Comparison of ENCODE assay signal across 16 cellular contexts in the genomic region with DNA sequence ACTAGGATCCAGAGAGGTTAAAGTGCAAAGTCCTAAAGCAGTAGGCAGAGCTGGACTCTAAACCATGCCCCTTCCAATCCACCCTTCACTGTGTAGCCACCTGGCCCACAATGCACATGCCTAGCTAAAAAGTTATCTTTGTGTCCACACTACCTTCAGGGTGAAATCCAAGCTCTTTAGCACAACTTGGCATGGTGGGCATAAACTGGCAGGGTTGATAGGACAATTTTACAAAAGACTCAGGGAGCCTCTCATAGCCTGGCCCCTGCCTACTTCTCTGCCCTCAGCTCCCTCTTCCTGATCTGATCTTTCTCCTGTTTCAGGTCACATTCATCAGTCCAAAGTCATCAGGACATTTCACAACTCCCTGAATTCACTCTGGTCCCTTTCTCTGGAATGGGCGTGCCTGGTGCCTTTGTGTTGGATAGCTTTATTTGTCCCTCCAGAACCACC.
DNase-seq lines count a peak whose midpoint lies in the region; ATAC-seq, FAIRE-seq and TF ChIP-seq lines count a peak whose summit lies in the region.
"Had no signal": no experiment of that assay in that cellular context is flagged by ENCODE, and none has a peak within 500 bp of the region (broad histone marks: within the 10 kb centered on the region; RNA-seq: fewer than 3 reads in every experiment).

No MANE protein-coding gene starts in this region.

- H4K5ac ChIP-seq in H9 (ENCODE audit: insufficient read length, low read depth, low read length) = no peak overlapping the region
- peak overlapping the region; percentile 60 for H4K5ac ChIP-seq in H1 (ENCODE audit: insufficient read length, low read depth, low read length)

- H3K4me2 ChIP-seq in H9 (ENCODE audit: insufficient read depth, insufficient read length, low read length) (no peak overlapping the region), H1 (ENCODE audit: insufficient read depth in 1 of 2, low read depth in 2 of 2, low read length in 2 of 2) (peak overlapping the region; percentile 57 to 70; a peak in 1 of 4 replicates)
- H3K4me2 ChIP-seq: BLaER1 had no signal

- H3K56ac ChIP-seq in H9 (ENCODE audit: insufficient read length, low read depth, low read length) (no peak overlapping the region), H1 (replicated peaks; ENCODE audit: insufficient read length, low read depth, low read length) (no peak overlapping the region)

- peak overlapping the region; percentile 16 for H2BK12ac ChIP-seq in H9 (ENCODE audit: insufficient read length, low read depth, low read length)
- H2BK12ac ChIP-seq in H1 (ENCODE audit: low read depth, low read length) = peak overlapping the region; percentile 72

- peak overlapping the region; percentile 80 to 95 (median 88) for H3K27ac Mint-ChIP-seq in H9
- H3K27ac Mint-ChIP-seq in stimulated activated naive CD8-positive, alpha-beta T cell treated with anti-CD3 and anti-CD28 coated beads, Interleukin-15, amount 100 ng/mL, for 72 hours = peak overlapping the region in 1 of 2 donors; percentile 79
- H3K27ac Mint-ChIP-seq: CD4-positive, CD25-positive, alpha-beta regulatory T cell; HFFc6 had no signal

- no peak overlapping the region for H2AK5ac ChIP-seq in H9 (ENCODE audit: insufficient read length, low read length)
- no peak overlapping the region for H2AK5ac ChIP-seq in H1 (ENCODE audit: low read depth, low read length)

- H3K79me2 ChIP-seq in H9 (ENCODE audit: insufficient read depth, low read length) = no peaks in the 10 kb centered on the region
- no peaks in the 10 kb centered on the region for H3K79me2 ChIP-seq in H1 (ENCODE audit: control insufficient read depth in 1 of 2, insufficient read depth in 2 of 2, low read length in 2 of 2)

- H3K9ac ChIP-seq in H9 (ENCODE audit: extremely low read depth, insufficient read length, low read length) = no peak overlapping the region
- no peak overlapping the region; a peak in 1 of 7 replicates for H3K9ac ChIP-seq in H1 (replicated peaks in 1 of 4; ENCODE audit: extremely low read depth in 1 of 4, low read depth in 3 of 4, low read length in 3 of 4)
- H3K9ac ChIP-seq: BLaER1 had no signal

- H3T11ph ChIP-seq in H9 (ENCODE audit: low read length) = no peak overlapping the region

- FAIRE-seq in H1 (lab: Jason Lieb, UNC) (no peak), small intestine (lab: Jason Lieb, UNC) (no peak)

- no peak for TF ChIP-seq RAD21 in H1 (IDR thresholded peaks at IDR 0.05 in 1 of 2, conservative IDR thresholded peaks at IDR 0.05 in 1 of 2; ENCODE audit: low read depth in 2 of 2, low read length in 2 of 2)

- POLR2A ChIA-PET in H1 (lab: Charles Lee; ENCODE audit: partially characterized antibody) = interaction anchor here (0.8 kb wide), 1 partner anchor 29 kb away, joined by 3 read pairs; no protein-coding TSS in a partner anchor

- peak overlapping the region; percentile 22 for H3K18ac ChIP-seq in H9 (ENCODE audit: insufficient read length, low read depth, low read length)
- H3K18ac ChIP-seq in H1 (ENCODE audit: extremely low read depth, low read length) = peak overlapping the region; percentile 39

- no peak overlapping the region for H2BK20ac ChIP-seq in H9 (ENCODE audit: low read depth, low read length, poor library complexity, severe bottlenecking)
- H2BK20ac ChIP-seq in H1 (ENCODE audit: low read length) = peak overlapping the region; percentile 73; the same call in 1 of the 2 replicates

- no CpG with 5 or more reads among the region's 1 CpG for WGBS in H9 (ENCODE audit: extremely low coverage, insufficient read length, low lambda C conversion rate)
- 100% methylated on average over 1 of the region's 1 CpG; no CpG with 5 or more reads in 1 of the 2 experiments for WGBS in H1 (ENCODE audit: extremely low coverage in 1 of 2, insufficient coverage in 1 of 2, insufficient read length in 1 of 2, insufficient replicate concordance in 2 of 2, low coverage in 1 of 2, low lambda C conversion rate in 2 of 2, missing lambda C conversion rate in 1 of 2), 2 experiments
- WGBS in small intestine, 3 donors = 79 to 96% (median 88%) methylated on average over 1 of the region's 1 CpG

- CTCF ChIA-PET in H1 (lab: Charles Lee; ENCODE audit: partially characterized antibody) = interaction anchor here (1.0 to 2.3 kb wide), 9 partner anchors 11 to 66 kb away, joined by 3 to 7 read pairs (median 4); no protein-coding TSS in a partner anchor

- H3K23ac ChIP-seq in H9 (ENCODE audit: insufficient read length, low read depth, low read length) = no peak overlapping the region
- H3K23ac ChIP-seq in H1 (ENCODE audit: insufficient read length) = no peak overlapping the region

- TF ChIP-seq POLR2A in H1 (IDR thresholded peaks at IDR 0.05; ENCODE audit: control extremely low read depth in 1 of 2, low read depth in 2 of 2, low read length in 2 of 2) = no peak

- no peak overlapping the region for H2AFZ ChIP-seq in H9 (ENCODE audit: low read length)
- H2AFZ ChIP-seq in H1 (ENCODE audit: low read length) = no peak overlapping the region

- no peak overlapping the region for H3K14ac ChIP-seq in H9 (ENCODE audit: insufficient read depth, low read length)
- no peak overlapping the region for H3K14ac ChIP-seq in H1 (ENCODE audit: insufficient read length)

- no peaks in the 10 kb centered on the region for H3K27me3 ChIP-seq in H9 (ENCODE audit: insufficient read depth, low read length)
- no peaks in the 10 kb centered on the region for H3K27me3 ChIP-seq in H1 (replicated peaks in 1 of 4; ENCODE audit: control insufficient read depth in 3 of 4, extremely low read depth in 1 of 4, insufficient read depth in 3 of 4, low read length in 3 of 4)
- H3K27me3 ChIP-seq in small intestine (ENCODE audit: control insufficient read depth in 2 of 2, insufficient read depth in 2 of 2, low read length in 2 of 2) = peaks cover 0 to 6% of the 10 kb centered on the region in 2 donors
- H3K27me3 ChIP-seq: BLaER1 had no signal

- H3K23me2 ChIP-seq in H9 (ENCODE audit: insufficient read length, low read depth, low read length, poor library complexity, severe bottlenecking) (no peaks in the 10 kb centered on the region), H1 (ENCODE audit: low read depth, low read length) (peaks cover 5% of the 10 kb centered on the region)

- H3K4me1 Mint-ChIP-seq in H9 = peaks cover 76 to 80% of the 10 kb centered on the region in 2 experiments
- no peaks in the 10 kb centered on the region for H3K4me1 Mint-ChIP-seq in stimulated activated naive CD8-positive, alpha-beta T cell treated with anti-CD3 and anti-CD28 coated beads, Interleukin-15, amount 100 ng/mL, for 72 hours
- H3K4me1 Mint-ChIP-seq: CD4-positive, CD25-positive, alpha-beta regulatory T cell had no signal

- H3K36me3 ChIP-seq in H1 (ENCODE audit: control insufficient read depth in 2 of 4, insufficient read depth in 4 of 4, low read length in 3 of 4) = no peaks in the 10 kb centered on the region
- no peaks in the 10 kb centered on the region for H3K36me3 ChIP-seq in small intestine (ENCODE audit: control insufficient read depth in 2 of 2, insufficient read depth in 2 of 2, low read length in 2 of 2)
- H3K36me3 ChIP-seq: BLaER1 had no signal

- H4K91ac ChIP-seq in H9 (ENCODE audit: insufficient read length, low read depth, low read length) (no peak overlapping the region), H1 (replicated peaks; ENCODE audit: insufficient read length, low read length) (peak overlapping the region; percentile 83)

- no peak overlapping the region for H2BK15ac ChIP-seq in H9 (ENCODE audit: low read depth, low read length)
- H2BK15ac ChIP-seq in H1 (ENCODE audit: low read length) = no peak overlapping the region

- DNase-seq in H9 (no peak), H1 (ENCODE audit: low read depth in 1 of 2, low spot score in 2 of 2) (no peak), left lobe of liver (ENCODE audit: low spot score) (peak; percentile 72), small intestine (peak; percentile 15), NCI-H128 (lab: John Stamatoyannopoulos, UW; ENCODE audit: unreplicated experiment) (no peak), KG1 (lab: John Stamatoyannopoulos, UW) (no peak)
- no peak for DNase-seq in stimulated activated naive CD8-positive, alpha-beta T cell treated with anti-CD3 and anti-CD28 coated beads, Interleukin-15, amount 100 ng/mL, for 72 hours
- DNase-seq: 8988T; AML-193; CD4-positive, CD25-positive, alpha-beta regulatory T cell; DMS53; GOT3; HCEC 1CT; HFFc6 had no signal

- H2BK5ac ChIP-seq in H9 (ENCODE audit: insufficient read length, low read length) (no peak overlapping the region), H1 (ENCODE audit: low read depth, low read length) (peak overlapping the region; percentile 88; the same call in 1 of the 2 replicates)

- H3K9me3 ChIP-seq in H9 (ENCODE audit: control insufficient read depth, low read depth, low read length) (no peaks in the 10 kb centered on the region), H1 (ENCODE audit: insufficient read depth in 2 of 2, low read depth in 1 of 2, low read length in 1 of 2) (no peaks in the 10 kb centered on the region), small intestine (ENCODE audit: control insufficient read depth, low read depth) (no peaks in the 10 kb centered on the region)

- TF ChIP-seq CTCF in H9 (conservative IDR thresholded peaks at IDR 0.05) (no peak), H1 (IDR thresholded peaks at IDR 0.05; ENCODE audit: control extremely low read depth in 1 of 3, insufficient read depth in 1 of 3, low read depth in 1 of 3, low read length in 3 of 3) (no peak)

- TF ChIP-seq EP300 in H1 (IDR thresholded peaks at IDR 0.05; ENCODE audit: borderline replicate concordance in 1 of 2, low read depth in 2 of 2, low read length in 2 of 2) = no peak

- H3K36me3 Mint-ChIP-seq in H9 (ENCODE audit: insufficient read depth in 1 of 3, low read depth in 3 of 3) = no peaks in the 10 kb centered on the region; a peak in 1 of 7 replicates
- H3K36me3 Mint-ChIP-seq: CD4-positive, CD25-positive, alpha-beta regulatory T cell had no signal

- peak overlapping the region; percentile 91 for H3K27ac ChIP-seq in H9 (ENCODE audit: insufficient read length, low read depth, low read length)
- H3K27ac ChIP-seq in H1 (ENCODE audit: low read depth, low read length) = peak overlapping the region; percentile 2; the same call in 1 of the 2 replicates
- H3K27ac ChIP-seq in small intestine (ENCODE audit: low read depth in 1 of 2, low read length in 1 of 2) = no peak overlapping the region
- H3K27ac ChIP-seq: BLaER1, HL-60 had no signal

- H4K20me1 ChIP-seq in H9 (ENCODE audit: control insufficient read depth, insufficient read depth, insufficient read length) (no peaks in the 10 kb centered on the region), H1 (replicated peaks in 1 of 2; ENCODE audit: control insufficient read depth in 1 of 2, insufficient read depth in 2 of 2, low read length in 2 of 2) (no peaks in the 10 kb centered on the region)
- H4K20me1 ChIP-seq: BLaER1 had no signal

- H2BK120ac ChIP-seq in H9 (ENCODE audit: low read depth, low read length, poor library complexity, severe bottlenecking) = no peak overlapping the region
- peak overlapping the region; percentile 30 for H2BK120ac ChIP-seq in H1 (replicated peaks; ENCODE audit: low read depth, low read length)

- H3K79me1 ChIP-seq in H9 (ENCODE audit: insufficient read depth, low read depth, low read length, poor library complexity, severe bottlenecking) = no peaks in the 10 kb centered on the region
- H3K79me1 ChIP-seq in H1 (ENCODE audit: low read depth, low read length) = no peaks in the 10 kb centered on the region

- ATAC-seq in left lobe of liver = peak; percentile 93
- no peak for ATAC-seq in stimulated activated naive CD8-positive, alpha-beta T cell treated with anti-CD3 and anti-CD28 coated beads, Interleukin-15, amount 100 ng/mL, for 72 hours

- H3K4me1 ChIP-seq in H9 (ENCODE audit: insufficient read depth, low read length) (peaks cover 22% of the 10 kb centered on the region), H1 (replicated peaks in 1 of 4; ENCODE audit: control insufficient read depth in 3 of 4, insufficient read depth in 4 of 4, low read length in 3 of 4) (peaks cover 5 to 52% (median 23%) of the 10 kb centered on the region in 4 experiments), small intestine (ENCODE audit: control insufficient read depth in 2 of 2, insufficient read depth in 1 of 2, low read depth in 1 of 2, low read length in 1 of 2) (no peaks in the 10 kb centered on the region)

- no peaks in the 10 kb centered on the region; the same call in 1 of the 2 replicates for H3K27me3 Mint-ChIP-seq in H9 (ENCODE audit: low read depth)
- H3K27me3 Mint-ChIP-seq in stimulated activated naive CD8-positive, alpha-beta T cell treated with anti-CD3 and anti-CD28 coated beads, Interleukin-15, amount 100 ng/mL, for 72 hours = peaks cover 18% of the 10 kb centered on the region
- H3K27me3 Mint-ChIP-seq: CD4-positive, CD25-positive, alpha-beta regulatory T cell had no signal

- peak overlapping the region in 1 of 2 experiments; percentile 11; a peak in 1 of 5 replicates for H3K4me3 Mint-ChIP-seq in H9
- H3K4me3 Mint-ChIP-seq in stimulated activated naive CD8-positive, alpha-beta T cell treated with anti-CD3 and anti-CD28 coated beads, Interleukin-15, amount 100 ng/mL, for 72 hours = no peak overlapping the region
- H3K4me3 Mint-ChIP-seq: CD4-positive, CD25-positive, alpha-beta regulatory T cell; HFFc6 had no signal

- H3K4ac ChIP-seq in H9 (ENCODE audit: low read depth, low read length) (no peak overlapping the region), H1 (replicated peaks; ENCODE audit: insufficient read length, low read depth, low read length) (peak overlapping the region; percentile 34)

- no peaks in the 10 kb centered on the region; a peak in 1 of 5 replicates for H3K9me3 Mint-ChIP-seq in H9
- no peaks in the 10 kb centered on the region for H3K9me3 Mint-ChIP-seq in stimulated activated naive CD8-positive, alpha-beta T cell treated with anti-CD3 and anti-CD28 coated beads, Interleukin-15, amount 100 ng/mL, for 72 hours

- H4K8ac ChIP-seq in H9 (replicated peaks; ENCODE audit: insufficient read length, low read depth, low read length) (no peak overlapping the region), H1 (ENCODE audit: extremely low read depth, insufficient read depth, low read length) (no peak overlapping the region)

- no peak overlapping the region for H3K4me3 ChIP-seq in H1 (ENCODE audit: extremely low read depth in 1 of 4, insufficient read depth in 2 of 4, low read depth in 3 of 4, low read length in 4 of 4)
- no peak overlapping the region for H3K4me3 ChIP-seq in small intestine (ENCODE audit: low read depth in 1 of 2, low read length in 2 of 2)
- H3K4me3 ChIP-seq: BLaER1 had no signal

Comparison
In these comparisons a context has a peak if more than half of its experiments do, and no peak if none do; other contexts are left out.
1. DNase-seq: peak in left lobe of liver (single experiment) and small intestine (single experiment); none in H9 (single experiment), H1 (0 of 2), NCI-H128 (single experiment), KG1 (single experiment) and stimulated activated naive CD8-positive, alpha-beta T cell treated with anti-CD3 and anti-CD28 coated beads, Interleukin-15, amount 100 ng/mL, for 72 hours (0 of 2).
2. H3K27ac ChIP-seq: peak in H9 (single experiment) and H1 (single experiment); none in small intestine (0 of 2).